Comparison of ENCODE assay signal across 8 cellular contexts in genomic region chr19:1825909-1826556, GRCh38. TPM values are rescaled to one million over a fixed set of nuclear protein-coding genes. Genes with fewer than 3 reads are reported as not detected.
DNase-seq lines count a peak whose midpoint lies in the region; ATAC-seq, FAIRE-seq and TF ChIP-seq lines count a peak whose summit lies in the region.

No MANE protein-coding gene starts in this region.

- peak; percentile 86 for TF ChIP-seq CTCF in CD4-positive, alpha-beta T cell (IDR thresholded peaks at IDR 0.05)
- peak in 2 of 3 donors; percentile 8 to 69 for TF ChIP-seq CTCF in omental fat pad (IDR thresholded peaks at IDR 0.05)
- TF ChIP-seq CTCF in testis (IDR thresholded peaks at IDR 0.05) = peak; percentile 94 to 95 (median 95)

- peak overlapping the region; percentile 30 for H3K27ac Mint-ChIP-seq in CD4-positive, alpha-beta T cell

- peaks cover 41% of the 10 kb centered on the region for H3K36me3 Mint-ChIP-seq in CD4-positive, alpha-beta T cell (ENCODE audit: low read depth)

- H3K27me3 ChIP-seq in CD4-positive, alpha-beta T cell (ENCODE audit: control insufficient read depth, insufficient read depth, low read length) = no peaks in the 10 kb centered on the region
- H3K27me3 ChIP-seq in testis = no peaks in the 10 kb centered on the region

- WGBS in testis, 2 donors = 22 to 39% methylated on average over 14 to 15 of the region's 15 CpGs

- H3K4me3 Mint-ChIP-seq in CD4-positive, alpha-beta T cell = peak overlapping the region; percentile 15

- DNase-seq in CD4-positive, alpha-beta T cell = peak; percentile 69 to 82 (median 72)
- DNase-seq in RPMI7951 (ENCODE audit: low read depth) = peak; percentile 50
- peak; percentile 93 for DNase-seq in activated effector memory CD4-positive, alpha-beta T cell treated with anti-CD3 and anti-CD28 coated beads, Interleukin-2, amount 50 U/mL, for 16 hours
- DNase-seq in frontal cortex (ENCODE audit: low spot score in 2 of 2) = peak; percentile 92 to 98
- DNase-seq in omental fat pad (ENCODE audit: low spot score) = peak; percentile 83
- DNase-seq in testis = peak; percentile 89

- H3K27me3 Mint-ChIP-seq in CD4-positive, alpha-beta T cell = no peaks in the 10 kb centered on the region

- CTCF ChIA-PET in CD4-positive, alpha-beta T cell (lab: Charles Lee) = interaction anchor here (0.6 to 1.9 kb wide), 14 partner anchors 12 to 280 kb away, joined by 3 to 13 read pairs (median 4); partner anchors contain the start of genes ATP8B3 and REXO1

- no peaks in the 10 kb centered on the region for H3K36me3 ChIP-seq in testis (ENCODE audit: low read depth, missing control alignments)

- POLR2A ChIA-PET in CD4-positive, alpha-beta T cell (lab: Charles Lee) = interaction anchor here (1.0 to 1.6 kb wide), 2 partner anchors 12 to 14 kb away, joined by 3 to 4 read pairs; no protein-coding TSS in a partner anchor

- H3K9me3 Mint-ChIP-seq in CD4-positive, alpha-beta T cell = no peaks in the 10 kb centered on the region

- no peak for TF ChIP-seq POLR2A in testis (IDR thresholded peaks at IDR 0.05)

- no peaks in the 10 kb centered on the region for H3K9me3 ChIP-seq in CD4-positive, alpha-beta T cell (ENCODE audit: control insufficient read depth, low read length)
- H3K9me3 ChIP-seq in testis = no peaks in the 10 kb centered on the region

- peaks cover 19% of the 10 kb centered on the region for H3K4me1 ChIP-seq in testis

- H3K27ac ChIP-seq in CD4-positive, alpha-beta T cell (ENCODE audit: low read depth, low read length) = no peak overlapping the region
- H3K27ac ChIP-seq in testis = peak overlapping the region; percentile 71 to 76

- peaks cover 4% of the 10 kb centered on the region for H3K4me1 Mint-ChIP-seq in CD4-positive, alpha-beta T cell (ENCODE audit: low read depth)

- ATAC-seq in CD4-positive, alpha-beta T cell (ENCODE audit: poor library complexity) = peak; percentile 86
- ATAC-seq in HG02938 (IDR thresholded peaks at IDR 0.05; ENCODE audit: unreplicated experiment) (peak; percentile 49), omental fat pad (ENCODE audit: low FRiP score) (peak; percentile 70), GM18873 (IDR thresholded peaks at IDR 0.05; ENCODE audit: low FRiP score, unreplicated experiment) (no peak)

- H3K4me3 ChIP-seq in testis = peak overlapping the region; percentile 18 to 58

- FAIRE-seq in frontal cortex (lab: Jason Lieb, UNC) = no peak

- intact Hi-C loops in CD4-positive, alpha-beta T cell (cut with DNase I, micrococcal nuclease) = loop anchor here in 1 of 2 experiments (1.0 to 10.0 kb wide), 3 partner anchors 37 to 281 kb away; no protein-coding TSS in a partner anchor
- intact Hi-C loops in testis (cut with DNase I; ENCODE audit: low total_unique reads) = no loop called here

RNA-seq across cellular contexts. Expression of gene ATP8B3, which starts 14.0 kb away (rescaled TPM):
- total RNA-seq in CD4-positive, alpha-beta T cell = 1 to 10 TPM; 2.5 to 3.2 TPM
- total RNA-seq in RPMI7951 (2014; rRNA removed; shearing (Covaris generic)) = 5.5 and 7.8 TPM in 2 replicates
- total RNA-seq in frontal cortex (not detected), omental fat pad (1 to 10 TPM in 3 of 4 donors, under 1 TPM in 1; 0.88 to 2.4 (median 1.9) TPM), testis (10 to 100 TPM; 33.2 to 38.0 TPM)
- 84.2 TPM for polyA plus RNA-seq in testis (ENCODE audit: insufficient read depth, low read depth, low replicate concordance)

RNA-seq across cellular contexts. Expression of gene REXO1, which starts 22.2 kb away (rescaled TPM):
- 100 to 1,000 TPM; 106 to 114 TPM for total RNA-seq in CD4-positive, alpha-beta T cell
- 3.3 and 3.5 TPM in 2 replicates for total RNA-seq in RPMI7951 (2014; rRNA removed; shearing (Covaris generic))
- total RNA-seq in frontal cortex = 5.3 TPM
- 10 to 100 TPM; 17.0 to 31.3 (median 19.6) TPM for total RNA-seq in omental fat pad
- total RNA-seq in testis = 100 to 1,000 TPM; 149 to 200 TPM
- 104 TPM for polyA plus RNA-seq in testis (ENCODE audit: insufficient read depth, low read depth, low replicate concordance)

RNA-seq across cellular contexts. Expression of gene KLF16, which starts 37.3 kb away (rescaled TPM):
- total RNA-seq in CD4-positive, alpha-beta T cell = 10 to 100 TPM; 83.8 to 89.2 TPM
- total RNA-seq in RPMI7951 (2014; rRNA removed; shearing (Covaris generic)) = 2.9 and 4.2 TPM in 2 replicates
- total RNA-seq in frontal cortex (2.9 TPM), omental fat pad (10 to 100 TPM in 1 of 4 donors, 1 to 10 TPM in 3; 4.0 to 19.5 (median 6.7) TPM), testis (10 to 100 TPM; 14.7 to 26.5 TPM)
- 13.3 TPM for polyA plus RNA-seq in testis (ENCODE audit: insufficient read depth, low read depth, low replicate concordance)

RNA-seq across cellular contexts. Expression of gene ABHD17A, which starts 59.3 kb away (rescaled TPM):
- total RNA-seq in CD4-positive, alpha-beta T cell = 100 to 1,000 TPM; 156 to 172 TPM
- total RNA-seq in RPMI7951 (2014; rRNA removed; shearing (Covaris generic)) = 42.1 and 61.5 TPM in 2 replicates
- total RNA-seq in frontal cortex = 42.0 TPM
- 100 to 1,000 TPM in 1 of 4 donors, 10 to 100 TPM in 3; 70.1 to 117 (median 87.8) TPM for total RNA-seq in omental fat pad
- total RNA-seq in testis = 100 to 1,000 TPM; 127 to 140 TPM
- 51.1 TPM for polyA plus RNA-seq in testis (ENCODE audit: insufficient read depth, low read depth, low replicate concordance)

Comparison
In these comparisons a context has a peak if more than half of its experiments do, and no peak if none do; other contexts are left out.
1. CTCF ChIP-seq: peak in every context shown above with its lines; median percentile 95 in testis; 86 in CD4-positive, alpha-beta T cell; 38 in omental fat pad.